ENCODE assay signal across 37 cellular contexts in the genomic region with DNA sequence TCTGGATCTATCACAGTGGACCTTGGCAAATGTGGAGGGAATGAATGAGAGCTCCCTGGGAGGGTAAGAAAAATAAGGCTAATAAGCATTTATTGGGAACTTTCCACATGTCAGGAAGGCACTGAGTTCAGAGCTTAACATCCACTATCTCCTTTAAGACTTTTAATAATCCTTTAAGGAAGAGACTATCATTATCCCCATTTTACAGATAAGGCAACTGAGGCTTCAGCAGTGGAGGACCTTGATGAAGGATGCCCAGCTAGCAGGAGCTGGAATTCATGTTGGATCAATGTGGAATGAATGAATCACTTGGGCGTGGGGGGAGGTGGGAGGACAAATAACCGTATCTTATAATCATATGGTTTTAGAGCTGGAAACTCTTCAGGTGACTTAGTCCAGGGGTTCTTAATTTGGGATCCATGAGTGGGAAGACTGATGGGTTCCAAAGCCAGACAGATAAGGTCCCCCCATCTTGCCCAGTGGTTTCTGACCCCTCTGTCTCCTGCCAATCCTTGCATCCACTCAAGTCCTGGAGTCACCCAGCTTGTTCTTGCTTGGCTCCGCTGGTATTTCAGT. TPM values are rescaled to one million over a fixed set of nuclear protein-coding genes. Genes with fewer than 3 reads are reported as not detected.
DNase-seq lines count a peak whose midpoint lies in the region; ATAC-seq, FAIRE-seq and TF ChIP-seq lines count a peak whose summit lies in the region.
"Had no signal": no experiment of that assay in that cellular context is flagged by ENCODE, and none has a peak within 500 bp of the region (broad histone marks: within the 10 kb centered on the region; RNA-seq: fewer than 3 reads in every experiment).

No MANE protein-coding gene starts in this region.

- H3K9me1 ChIP-seq in K562 (ENCODE audit: control insufficient read depth, insufficient read depth, low read length) = no peaks in the 10 kb centered on the region

- no peak overlapping the region for H3K4ac ChIP-seq in H1 (replicated peaks; ENCODE audit: insufficient read length, low read depth, low read length)

- DNase-seq in HepG2 (ENCODE audit: low spot score) (no peak), right lobe of liver (no peak), K562 (ENCODE audit: extremely low read depth in 1 of 4, low spot score in 3 of 4) (no peak), H1 (ENCODE audit: low read depth in 1 of 2, low spot score in 2 of 2) (no peak), T-helper 2 cell (no peak), BE2C (no peak), immature natural killer cell (no peak)
- DNase-seq: 8988T; ACHN; AML-193; C1 segment of cervical spinal cord; Caco-2; Calu3; CD4-positive, alpha-beta memory T cell; CD4-positive, alpha-beta T cell; CD4-positive, CD25-positive, alpha-beta regulatory T cell; CD8-positive, alpha-beta memory T cell; CD8-positive, alpha-beta T cell; COR-L47; DMS 273 treated with DMSO at 0.1 percent for 48 hours; DMS153; DMS53; DMS79; DMS79 treated with DMSO at 0.1 percent for 48 hours; DND-41; EL had no signal

- BruUV-seq in HepG2 (replicated peaks; lab: Mats Ljungman, UMichigan) = no TSS peak
- BruUV-seq in K562 (replicated peaks; lab: Mats Ljungman, UMichigan) = no TSS peak

- ATAC-seq in HepG2 (no peak), right lobe of liver (no peak), K562 (no peak)
- ATAC-seq: A549; CD8-positive, alpha-beta T cell had no signal

- no peak overlapping the region for H2BK15ac ChIP-seq in H1 (ENCODE audit: low read length)

- TF ChIP-seq CTCF in HepG2 (CRISPR knock-in tag; IDR thresholded peaks at IDR 0.05) = no peak
- no peak for TF ChIP-seq CTCF in right lobe of liver (IDR thresholded peaks at IDR 0.05)
- TF ChIP-seq CTCF in HEK293 (tag by site-specific recombination; IDR thresholded peaks at IDR 0.05) = no peak
- TF ChIP-seq CTCF in K562 (IDR thresholded peaks at IDR 0.05 in 2 of 3, conservative IDR thresholded peaks at IDR 0.05 in 1 of 3; ENCODE audit: insufficient read depth in 2 of 3, low read depth in 1 of 3, low read length in 3 of 3) = no peak
- TF ChIP-seq CTCF in H1 (IDR thresholded peaks at IDR 0.05; ENCODE audit: control extremely low read depth in 1 of 3, insufficient read depth in 1 of 3, low read depth in 1 of 3, low read length in 3 of 3) = no peak
- no peak for TF ChIP-seq CTCF in BE2C (IDR thresholded peaks at IDR 0.05; ENCODE audit: low read depth, low read length)

- peaks cover 11 to 30% (median 14%) of the 10 kb centered on the region in 3 donors for H3K27me3 Mint-ChIP-seq in immature natural killer cell (ENCODE audit: low read depth in 3 of 3)

- H3K79me2 ChIP-seq in HepG2 (ENCODE audit: insufficient read depth, low read length) (no peaks in the 10 kb centered on the region), K562 (ENCODE audit: control insufficient read depth, insufficient read depth, low read length) (no peaks in the 10 kb centered on the region), H1 (ENCODE audit: control insufficient read depth in 1 of 2, insufficient read depth in 2 of 2, low read length in 2 of 2) (no peaks in the 10 kb centered on the region)

- H3K23ac ChIP-seq in H1 (ENCODE audit: insufficient read length) = no peak overlapping the region

- peaks cover 0 to 5% of the 10 kb centered on the region in 2 donors for H3K4me1 Mint-ChIP-seq in immature natural killer cell
- H3K4me1 Mint-ChIP-seq: B cell had no signal

- no peak for TF ChIP-seq EP300 in HepG2 (IDR thresholded peaks at IDR 0.05; ENCODE audit: low read depth in 2 of 2, low read length in 2 of 2)
- no peak for TF ChIP-seq EP300 in HepG2 (CRISPR knock-in tag; IDR thresholded peaks at IDR 0.05; ENCODE audit: borderline replicate concordance)
- TF ChIP-seq EP300 in K562 (IDR thresholded peaks at IDR 0.05; ENCODE audit: low read length) = no peak
- no peak for TF ChIP-seq EP300 in H1 (IDR thresholded peaks at IDR 0.05; ENCODE audit: borderline replicate concordance in 1 of 2, low read depth in 2 of 2, low read length in 2 of 2)

- CTCF ChIA-PET in HepG2 (lab: Yijun Ruan, JAX; ENCODE audit: low intra/inter-chr PET ratio, low total read pairs) (interaction anchor here (1.2 kb wide), 1 partner anchor 158 kb away, joined by 3 read pairs; no protein-coding TSS in a partner anchor), HEK293 (lab: Yijun Ruan, JAX) (interaction anchor here (0.7 to 3.1 kb wide), 8 partner anchors 8 to 175 kb away, joined by 3 to 10 read pairs (median 5); no protein-coding TSS in a partner anchor), K562 (lab: Yijun Ruan, JAX; ENCODE audit: low intra/inter-chr PET ratio) (no interaction called here), H1 (lab: Charles Lee; ENCODE audit: partially characterized antibody) (interaction anchor here (0.7 to 18.5 kb wide), 16 partner anchors 18 to 176 kb away, joined by 3 to 233 read pairs (median 4); partner anchors contain the start of gene CD40)

- no peak overlapping the region for H2AFZ ChIP-seq in HepG2 (ENCODE audit: low read length)
- no peak overlapping the region for H2AFZ ChIP-seq in K562 (ENCODE audit: low read depth, low read length)
- H2AFZ ChIP-seq in H1 (ENCODE audit: low read length) = no peak overlapping the region

- intact Hi-C loops in HepG2 (cut with micrococcal nuclease; ENCODE audit: unreplicated experiment) (no loop called here), right lobe of liver (cut with DNase I) (loop anchor here in 1 of 2 donors (10.0 kb wide), 1 partner anchor 148 kb away; the partner anchor contains the start of gene SLC12A5), K562 (cut with micrococcal nuclease) (loop anchor here (5.0 kb wide), 1 partner anchor 151 kb away; no protein-coding TSS in a partner anchor)

- H3K18ac ChIP-seq in H1 (ENCODE audit: extremely low read depth, low read length) = no peak overlapping the region

- no peaks in the 10 kb centered on the region for H3K79me1 ChIP-seq in H1 (ENCODE audit: low read depth, low read length)

- no peak for TF ChIP-seq RAD21 in HepG2 (CRISPR knock-in tag; IDR thresholded peaks at IDR 0.05)
- no peak for TF ChIP-seq RAD21 in K562 (CRISPR knock-in tag; conservative IDR thresholded peaks at IDR 0.05 in 1 of 2, IDR thresholded peaks at IDR 0.05 in 1 of 2)
- TF ChIP-seq RAD21 in H1 (IDR thresholded peaks at IDR 0.05 in 1 of 2, conservative IDR thresholded peaks at IDR 0.05 in 1 of 2; ENCODE audit: low read depth in 2 of 2, low read length in 2 of 2) = no peak

- H2BK12ac ChIP-seq in H1 (ENCODE audit: low read depth, low read length) = no peak overlapping the region

- H3K36me3 Mint-ChIP-seq in immature natural killer cell = no peaks in the 10 kb centered on the region
- H3K36me3 Mint-ChIP-seq: CD14-positive monocyte; CD4-positive, alpha-beta memory T cell; CD4-positive, CD25-positive, alpha-beta regulatory T cell; CD8-positive, alpha-beta memory T cell; CD8-positive, alpha-beta T cell had no signal

- no peaks in the 10 kb centered on the region for H3K9me3 Mint-ChIP-seq in immature natural killer cell
- H3K9me3 Mint-ChIP-seq: CD4-positive, alpha-beta T cell; CD8-positive, alpha-beta memory T cell; CD8-positive, alpha-beta T cell had no signal

- no peak overlapping the region for H4K5ac ChIP-seq in H1 (ENCODE audit: insufficient read length, low read depth, low read length)

- no peak for TF ChIP-seq POLR2A in HepG2 (IDR thresholded peaks at IDR 0.05; ENCODE audit: insufficient read depth in 1 of 2, low read depth in 2 of 2, low read length in 2 of 2)
- no peak for TF ChIP-seq POLR2A in right lobe of liver (IDR thresholded peaks at IDR 0.05)
- no peak for TF ChIP-seq POLR2A in K562 (conservative IDR thresholded peaks at IDR 0.05)
- no peak for TF ChIP-seq POLR2A in H1 (IDR thresholded peaks at IDR 0.05; ENCODE audit: control extremely low read depth in 1 of 2, low read depth in 2 of 2, low read length in 2 of 2)

- H3K4me3 Mint-ChIP-seq in immature natural killer cell = no peak overlapping the region
- H3K4me3 Mint-ChIP-seq: B cell; CD4-positive, alpha-beta T cell; CD4-positive, CD25-positive, alpha-beta regulatory T cell; CD8-positive, alpha-beta memory T cell; CD8-positive, alpha-beta T cell had no signal

- no peak overlapping the region for H3K4me3 ChIP-seq in HepG2 (replicated peaks in 1 of 3; ENCODE audit: insufficient read depth in 1 of 3, low read depth in 2 of 3, low read length in 3 of 3)
- no peak overlapping the region for H3K4me3 ChIP-seq in right lobe of liver
- no peak overlapping the region for H3K4me3 ChIP-seq in HEK293 (ENCODE audit: low read depth, low read length)
- H3K4me3 ChIP-seq in K562 = no peak overlapping the region
- H3K4me3 ChIP-seq in H1 (ENCODE audit: extremely low read depth in 1 of 4, insufficient read depth in 2 of 4, low read depth in 3 of 4, low read length in 4 of 4) = no peak overlapping the region
- H3K4me3 ChIP-seq in BE2C (ENCODE audit: low read depth, low read length) = no peak overlapping the region
- H3K4me3 ChIP-seq: A549; BLaER1; BLaER1 treated with 17β-estradiol and CSF1 and Interleukin-3, amounts not matched to agents 10 nM and 100 nM had no signal

- no peak overlapping the region for H3K9ac ChIP-seq in HepG2 (ENCODE audit: insufficient read depth, low read depth, low read length)
- H3K9ac ChIP-seq in K562 (ENCODE audit: insufficient read depth in 1 of 2, low read depth in 2 of 2, low read length in 2 of 2) = no peak overlapping the region
- no peak overlapping the region for H3K9ac ChIP-seq in H1 (replicated peaks in 1 of 4; ENCODE audit: extremely low read depth in 1 of 4, low read depth in 3 of 4, low read length in 3 of 4)
- H3K9ac ChIP-seq: BLaER1; BLaER1 treated with 17β-estradiol and CSF1 and Interleukin-3, amounts not matched to agents 10 nM and 100 nM had no signal

- FAIRE-seq in HepG2 (lab: Jason Lieb, UNC) = no peak
- no peak for FAIRE-seq in K562 (lab: Jason Lieb, UNC)
- no peak for FAIRE-seq in H1 (lab: Jason Lieb, UNC)
- FAIRE-seq: A204.1, A549, D721Med had no signal

- H2BK120ac ChIP-seq in H1 (replicated peaks; ENCODE audit: low read depth, low read length) = no peak overlapping the region

- no peak overlapping the region for H3K56ac ChIP-seq in H1 (replicated peaks; ENCODE audit: insufficient read length, low read depth, low read length)

- H2BK20ac ChIP-seq in H1 (ENCODE audit: low read length) = 0 out of 2 replicates have a peak overlapping the region, but pooled peaks have one; percentile 43

- no peak overlapping the region for H3K27ac Mint-ChIP-seq in immature natural killer cell
- H3K27ac Mint-ChIP-seq: B cell; CD4-positive, alpha-beta memory T cell; CD4-positive, alpha-beta T cell; CD4-positive, CD25-positive, alpha-beta regulatory T cell; CD8-positive, alpha-beta T cell had no signal

- H2BK5ac ChIP-seq in H1 (ENCODE audit: low read depth, low read length) = no peak overlapping the region

- peaks cover 2% of the 10 kb centered on the region; the same call in 1 of the 2 replicates for H3K23me2 ChIP-seq in H1 (ENCODE audit: low read depth, low read length)

- H4K8ac ChIP-seq in H1 (ENCODE audit: extremely low read depth, insufficient read depth, low read length) = no peak overlapping the region

- no peak overlapping the region for H4K91ac ChIP-seq in H1 (replicated peaks; ENCODE audit: insufficient read length, low read length)

- no peak overlapping the region for H3K14ac ChIP-seq in H1 (ENCODE audit: insufficient read length)

- no peak overlapping the region for H3K4me2 ChIP-seq in HepG2 (ENCODE audit: low read depth, low read length)
- no peak overlapping the region for H3K4me2 ChIP-seq in K562 (ENCODE audit: insufficient read depth, low read length)
- H3K4me2 ChIP-seq in H1 (ENCODE audit: insufficient read depth in 1 of 2, low read depth in 2 of 2, low read length in 2 of 2) = no peak overlapping the region
- H3K4me2 ChIP-seq: A549; BLaER1; BLaER1 treated with 17β-estradiol and CSF1 and Interleukin-3, amounts not matched to agents 10 nM and 100 nM had no signal

- in situ Hi-C loops in HepG2 (cut with HindIII; ENCODE audit: extremely low pct_ligation_motif_present, low pct_unique_long_range_greater_than_20kb) (loop anchor here (10.0 kb wide), 1 partner anchor 148 kb away; the partner anchor contains the start of gene SLC12A5), K562 (cut with MboI) (no loop called here)

- H3K36me3 ChIP-seq in HepG2 (replicated peaks in 1 of 2; ENCODE audit: control insufficient read depth in 1 of 2, insufficient read depth in 2 of 2, low read length in 2 of 2) (no peaks in the 10 kb centered on the region), right lobe of liver (no peaks in the 10 kb centered on the region), HEK293 (ENCODE audit: control insufficient read depth in 2 of 2, insufficient read depth in 1 of 2, low read length in 2 of 2) (no peaks in the 10 kb centered on the region), K562 (ENCODE audit: control insufficient read depth, insufficient read depth, low read length) (no peaks in the 10 kb centered on the region), H1 (ENCODE audit: control insufficient read depth in 2 of 4, insufficient read depth in 4 of 4, low read length in 3 of 4) (no peaks in the 10 kb centered on the region), BE2C (no peaks in the 10 kb centered on the region)
- H3K36me3 ChIP-seq: BLaER1; BLaER1 treated with 17β-estradiol and CSF1 and Interleukin-3, amounts not matched to agents 10 nM and 100 nM had no signal

- no peaks in the 10 kb centered on the region; the same call in 1 of the 2 replicates for H4K20me1 ChIP-seq in HepG2 (ENCODE audit: insufficient read depth, low read length)
- peaks cover 16% of the 10 kb centered on the region; the same call in 1 of the 2 replicates for H4K20me1 ChIP-seq in K562 (replicated peaks; ENCODE audit: control insufficient read depth, insufficient read depth, low read length)
- peaks cover 0 to 2% of the 10 kb centered on the region in 2 experiments for H4K20me1 ChIP-seq in H1 (replicated peaks in 1 of 2; ENCODE audit: control insufficient read depth in 1 of 2, insufficient read depth in 2 of 2, low read length in 2 of 2)
- H4K20me1 ChIP-seq: BLaER1 had no signal

- H2AK5ac ChIP-seq in H1 (ENCODE audit: low read depth, low read length) = no peak overlapping the region

- POLR2A ChIA-PET in HepG2 (lab: Yijun Ruan, JAX) (no interaction called here), HEK293 (lab: Yijun Ruan, JAX) (no interaction called here), K562 (lab: Yijun Ruan, JAX) (interaction anchor here (0.6 to 1.6 kb wide), 5 partner anchors 10 to 52 kb away, joined by 3 to 6 read pairs (median 3); no protein-coding TSS in a partner anchor), H1 (lab: Charles Lee; ENCODE audit: partially characterized antibody) (interaction anchor here (1.5 kb wide), 1 partner anchor 41 kb away, joined by 5 read pairs; no protein-coding TSS in a partner anchor)

- H3K27ac ChIP-seq in HepG2 (ENCODE audit: extremely low read length, insufficient read depth, low read length) (no peak overlapping the region), right lobe of liver (no peak overlapping the region), HEK293 (ENCODE audit: extremely low read depth, low read depth, low read length) (no peak overlapping the region), K562 (ENCODE audit: extremely low read depth, low read depth, low read length) (no peak overlapping the region), H1 (ENCODE audit: low read depth, low read length) (no peak overlapping the region)
- H3K27ac ChIP-seq: 22Rv1; A549; BLaER1; BLaER1 treated with 17β-estradiol and CSF1 and Interleukin-3, amounts not matched to agents 10 nM and 100 nM; C4-2B had no signal

- H3K9me3 ChIP-seq in HepG2 (ENCODE audit: low read length) = no peaks in the 10 kb centered on the region
- no peaks in the 10 kb centered on the region for H3K9me3 ChIP-seq in right lobe of liver
- no peaks in the 10 kb centered on the region for H3K9me3 ChIP-seq in HEK293 (ENCODE audit: control insufficient read depth, insufficient read depth, low read depth, low read length)
- H3K9me3 ChIP-seq in K562 (replicated peaks; ENCODE audit: control insufficient read depth, insufficient read depth, low read depth, low read length) = no peaks in the 10 kb centered on the region
- H3K9me3 ChIP-seq in H1 (ENCODE audit: insufficient read depth in 2 of 2, low read depth in 1 of 2, low read length in 1 of 2) = no peaks in the 10 kb centered on the region
- H3K9me3 ChIP-seq in BE2C = no peaks in the 10 kb centered on the region
- H3K9me3 ChIP-seq: A549; BLaER1; BLaER1 treated with 17β-estradiol and CSF1 and Interleukin-3, amounts not matched to agents 10 nM and 100 nM; Caco-2 had no signal

- H3K27me3 ChIP-seq in HepG2 (ENCODE audit: control insufficient read depth in 1 of 2, insufficient read depth in 2 of 2, low read length in 2 of 2) (peaks cover 12 to 66% of the 10 kb centered on the region in 2 experiments; a peak in 4 of 5 replicates), right lobe of liver (peaks cover 0 to 12% of the 10 kb centered on the region in 2 donors), K562 (ENCODE audit: control insufficient read depth in 2 of 2, insufficient read depth in 2 of 2, low read length in 2 of 2) (peaks cover 21 to 70% of the 10 kb centered on the region in 2 experiments), H1 (replicated peaks in 1 of 4; ENCODE audit: control insufficient read depth in 3 of 4, extremely low read depth in 1 of 4, insufficient read depth in 3 of 4, low read length in 3 of 4) (peaks cover 8 to 33% (median 32%) of the 10 kb centered on the region in 4 experiments), BE2C (peaks cover 10% of the 10 kb centered on the region)

- 11% methylated on average over 3 of the region's 3 CpGs for WGBS in HepG2 (ENCODE audit: low lambda C conversion rate)
- 47% methylated on average over 2 of the region's 3 CpGs for WGBS in right lobe of liver (ENCODE audit: insufficient coverage, low coverage, low lambda C conversion rate, missing lambda C conversion rate)
- 0% methylated on average over 3 of the region's 3 CpGs for WGBS in K562 (ENCODE audit: insufficient coverage, low coverage, missing lambda C conversion rate)
- 62% methylated on average over 3 of the region's 3 CpGs; no CpG with 5 or more reads in 1 of the 2 experiments for WGBS in H1 (ENCODE audit: extremely low coverage in 1 of 2, insufficient coverage in 1 of 2, insufficient read length in 1 of 2, insufficient replicate concordance in 2 of 2, low coverage in 1 of 2, low lambda C conversion rate in 2 of 2, missing lambda C conversion rate in 1 of 2), 2 experiments

- H3K4me1 ChIP-seq in HepG2 (ENCODE audit: insufficient read depth, low read length) = no peaks in the 10 kb centered on the region
- H3K4me1 ChIP-seq in right lobe of liver = no peaks in the 10 kb centered on the region
- no peaks in the 10 kb centered on the region for H3K4me1 ChIP-seq in HEK293 (ENCODE audit: control insufficient read depth, insufficient read depth, low read length)
- H3K4me1 ChIP-seq in K562 (replicated peaks in 1 of 2; ENCODE audit: control insufficient read depth in 2 of 2, insufficient read depth in 2 of 2, low read length in 2 of 2) = peaks cover 0 to 10% of the 10 kb centered on the region in 2 experiments; a peak in 1 of 5 replicates
- no peaks in the 10 kb centered on the region; a peak in 1 of 7 replicates for H3K4me1 ChIP-seq in H1 (replicated peaks in 1 of 4; ENCODE audit: control insufficient read depth in 3 of 4, insufficient read depth in 4 of 4, low read length in 3 of 4)
- peaks cover 8% of the 10 kb centered on the region for H3K4me1 ChIP-seq in BE2C
- H3K4me1 ChIP-seq: A549, Caco-2 had no signal

RNA-seq across cellular contexts. Expression of gene CD40, which starts 54.9 kb away (rescaled TPM):
- total RNA-seq in HepG2 (2016; rRNA removed; fragmentation: Illumina TruSeq; extraction: Trizol) (2.2 and 4.6 TPM in 2 replicates), right lobe of liver (10 to 100 TPM in 2 of 6 experiments, 1 to 10 TPM in 4; 8.8 to 11.7 (median 9.4) TPM), K562 (2014; rRNA removed) (1.5 and 1.6 TPM in 2 replicates), K562 (2014; rRNA removed; fragmentation: Illumina TruSeq; extraction: Trizol) (1.1 and 1.3 TPM in 2 replicates), K562 (2015; rRNA removed; fragmentation: Illumina TruSeq; extraction: Trizol) (0.64 and 0.76 TPM in 2 replicates), K562 (2021) (2.0 and 2.1 TPM in 2 replicates)
- total RNA-seq in HepG2 (2016; cell fraction: cytosol; rRNA removed; fragmentation: Illumina TruSeq; extraction: Trizol; ENCODE audit: low read depth) = 1.6 and 2.0 TPM in 2 replicates
- total RNA-seq in HepG2 (2016; cell fraction: insoluble cytoplasmic fraction; rRNA removed; fragmentation: Illumina TruSeq; extraction: Trizol) = 2.5 and 4.5 TPM in 2 replicates
- total RNA-seq in HepG2 (2016; cell fraction: membrane; rRNA removed; fragmentation: Illumina TruSeq; extraction: Trizol) = 2.7 and 3.4 TPM in 2 replicates
- total RNA-seq in HepG2 (2016; cell fraction: nucleus; rRNA removed; fragmentation: Illumina TruSeq; extraction: Trizol) = 4.5 and 5.3 TPM in 2 replicates
- polyA plus RNA-seq in HepG2 (2011; rRNA removed) (13.4 TPM in 2 replicates), K562 (2011; rRNA removed) (2.2 and 3.7 TPM in 2 replicates), K562 (2014; fragmentation: Illumina TruSeq; extraction: Trizol) (1.9 TPM in 2 replicates), K562 (2014; fragmentation: Nextera tagmentation; extraction: Ambion mirVana) (1 to 10 TPM; 1.0 to 1.6 TPM), K562 (2014; rRNA removed) (2.3 and 2.9 TPM in 2 replicates), H1 (2011; rRNA removed) (18.8 and 19.6 TPM in 2 replicates), immature natural killer cell (1 to 10 TPM; 4.3 to 8.3 (median 7.0) TPM)
- 10.3 and 14.5 TPM in 2 replicates for polyA plus RNA-seq in HepG2 (2011; cell fraction: cytosol; rRNA removed)
- 11.5 and 13.3 TPM in 2 replicates for polyA plus RNA-seq in HepG2 (2011; cell fraction: nucleus; rRNA removed)
- 5.5 and 6.2 TPM in 2 replicates for polyA plus RNA-seq in HepG2 (2012)
- polyA plus RNA-seq in HepG2 (2016; cell fraction: cytosol; fragmentation: Illumina TruSeq; extraction: Trizol; ENCODE audit: low read depth) = 1.8 and 2.2 TPM in 2 replicates
- polyA plus RNA-seq in HepG2 (2016; cell fraction: insoluble cytoplasmic fraction; fragmentation: Illumina TruSeq; extraction: Trizol; ENCODE audit: low read depth) = 2.2 and 2.6 TPM in 2 replicates
- 1.6 and 2.6 TPM in 2 replicates for polyA plus RNA-seq in HepG2 (2016; cell fraction: membrane; fragmentation: Illumina TruSeq; extraction: Trizol; ENCODE audit: low read depth)
- polyA plus RNA-seq in HepG2 (2016; cell fraction: nucleus; fragmentation: Illumina TruSeq; extraction: Trizol; ENCODE audit: insufficient read depth, low read depth) = 7.9 and 9.2 TPM in 2 replicates
- 0.70 and 6.5 TPM in 2 replicates for polyA minus RNA-seq in HepG2 (2011; rRNA and poly(A)+ RNA removed; ENCODE audit: low replicate concordance)
- 3.3 and 4.0 TPM in 2 replicates for polyA minus RNA-seq in HepG2 (2011; cell fraction: cytosol; rRNA and poly(A)+ RNA removed)
- polyA minus RNA-seq in HepG2 (2011; cell fraction: nucleus; rRNA and poly(A)+ RNA removed) = 4.8 and 5.8 TPM in 2 replicates
- total RNA-seq in K562 (2011; cell fraction: chromatin; rRNA removed; ENCODE audit: low replicate concordance) = 2.4 and 5.1 TPM in 2 replicates
- 2.4 and 4.5 TPM in 2 replicates for total RNA-seq in K562 (2011; cell fraction: nucleolus; rRNA removed)
- total RNA-seq in K562 (2011; cell fraction: nucleoplasm; rRNA removed) = 5.8 and 6.6 TPM in 2 replicates
- polyA plus RNA-seq in K562 (2011; cell fraction: cytosol; rRNA removed) = 2.5 and 4.8 TPM in 2 replicates
- polyA plus RNA-seq in K562 (2011; cell fraction: nucleus; rRNA removed) = 3.0 and 4.6 TPM in 2 replicates
- 1.7 and 4.9 TPM in 2 replicates for polyA plus RNA-seq in K562 (2012)
- 0.75 and 1.5 TPM in 2 replicates for polyA minus RNA-seq in K562 (2011; rRNA and poly(A)+ RNA removed)
- 0.67 and 1.5 TPM in 2 replicates for polyA minus RNA-seq in K562 (2011; cell fraction: cytosol; rRNA and poly(A)+ RNA removed)
- 0.89 and 2.4 TPM in 2 replicates for polyA minus RNA-seq in K562 (2011; cell fraction: nucleus; rRNA and poly(A)+ RNA removed)
- total RNA-seq in H1 (2021; fragmentation: NEBNext Ultra II Directional; extraction: Animal tissue kit (Norgen Biotek cat#: 25700)) = 12.1 and 14.5 TPM in 2 replicates
- polyA plus RNA-seq in H1 (2011; cell fraction: cytosol; rRNA removed) = 23.9 TPM
- polyA plus RNA-seq in H1 (2011; cell fraction: nucleus; rRNA removed) = 22.4 TPM
- 14.7 to 17.5 TPM (median 16.8 TPM) in 4 replicates for polyA plus RNA-seq in H1 (2012, experiment 1 of 2)
- polyA plus RNA-seq in H1 (2012, experiment 2 of 2) = 11.8 TPM
- polyA plus RNA-seq in H1 (2013, experiment 1 of 2) = 17.8 TPM
- 19.9 TPM for polyA plus RNA-seq in H1 (2013, experiment 2 of 2)
- 14.9 and 15.1 TPM in 2 replicates for polyA minus RNA-seq in H1 (2011; rRNA and poly(A)+ RNA removed)
- polyA minus RNA-seq in H1 (2011; cell fraction: cytosol; rRNA and poly(A)+ RNA removed) = 12.1 TPM
- polyA minus RNA-seq in H1 (2011; cell fraction: nucleus; rRNA and poly(A)+ RNA removed) = 8.8 TPM
- polyA plus RNA-seq in BE2C (2012; ENCODE audit: insufficient read depth, insufficient read length, low read depth) = 0.39 TPM
- total RNA-seq: A172, Caco-2 had no signal

Comparison
In these comparisons a context has a peak if more than half of its experiments do, and no peak if none do; other contexts are left out.
1. POLR2A ChIA-PET loops: an anchor here in K562 (0.6 to 1.6 kb wide) and H1 (1.5 kb wide); none called in HepG2 and HEK293.
2. Of the 241 proteins assayed by ChIP-seq in both HepG2 and K562: peak only in HepG2: EZH2; only in K562: PRDM10; in both: none; in neither: 238; mixed calls (peak in some experiments, not most) for 1.